Comparison of ENCODE assay signal across 23 cellular contexts in genomic region chr6:14811760-14812428, GRCh38.
A peak's percentile ranks its signal among the peaks of the same experiment; 100 is the strongest.
DNase-seq lines count a peak whose midpoint lies in the region; FAIRE-seq and TF ChIP-seq lines count a peak whose summit lies in the region.
"Had no signal": no experiment of that assay in that cellular context is flagged by ENCODE, and none has a peak within 500 bp of the region (broad histone marks: within the 10 kb centered on the region; RNA-seq: fewer than 3 reads in every experiment).

No MANE protein-coding gene starts in this region.

- DNase-seq in A172 (ENCODE audit: low spot score): peak; percentile 34
- peak; percentile 14 for DNase-seq in GM03348 (ENCODE audit: low spot score)
- peak; percentile 58 for DNase-seq in astrocyte of the spinal cord (ENCODE audit: low read depth, low spot score)
- DNase-seq in keratinocyte (ENCODE audit: low read depth, low spot score): no peak
- DNase-seq in frontal cortex (ENCODE audit: low spot score in 2 of 2): no peak
- DNase-seq in SJCRH30: no peak
- DNase-seq in neural progenitor cell (ENCODE audit: low spot score): no peak
- DNase-seq in DMS 273 treated with DMSO at 0.1 percent for 48 hours (lab: John Stamatoyannopoulos, UW): no peak
- DNase-seq: ACHN; activated CD4-positive, alpha-beta memory T cell treated with anti-CD3 and anti-CD28 coated beads, Interleukin-2, amount 10 ng/mL, durations not matched to agents 7 days and 5 days; activated naive CD4-positive, alpha-beta T cell treated with anti-CD3 and anti-CD28 coated beads for 36 hours; CD4-positive, alpha-beta T cell; effector memory CD8-positive, alpha-beta T cell; esophagus squamous epithelium; Kasumi-1; NCI-H1105 treated with DMSO at 0.1 percent for 48 hours; NCI-H2107; NCI-H510A treated with DMSO at 0.1 percent for 48 hours; RPMI8226; stimulated activated CD4-positive, alpha-beta T cell treated with anti-CD3 and anti-CD28 coated beads, Interleukin-15, amount 100 ng/mL, for 24 hours; T-helper 9 cell had no signal

- H3K9me1 ChIP-seq in keratinocyte (ENCODE audit: control insufficient read depth, extremely low read depth, insufficient read depth, low read length): no peaks in the 10 kb centered on the region

- H3K27me3 ChIP-seq in keratinocyte (ENCODE audit: control insufficient read depth, extremely low read depth, insufficient read depth, low read length) (no peaks in the 10 kb centered on the region), SJCRH30 (no peaks in the 10 kb centered on the region), neural progenitor cell (peaks cover 15% of the 10 kb centered on the region)
- H3K27me3 ChIP-seq: esophagus squamous epithelium had no signal

- H3K36me3 ChIP-seq in keratinocyte (ENCODE audit: control insufficient read depth in 2 of 2, extremely low read depth in 1 of 2, insufficient read depth in 2 of 2, low read length in 2 of 2): no peaks in the 10 kb centered on the region
- H3K36me3 ChIP-seq in SJCRH30: no peaks in the 10 kb centered on the region
- no peaks in the 10 kb centered on the region for H3K36me3 ChIP-seq in neural progenitor cell
- H3K36me3 ChIP-seq: esophagus squamous epithelium had no signal

- H3K27me3 Mint-ChIP-seq in neural progenitor cell (ENCODE audit: insufficient read depth, low read depth): peaks cover 9% of the 10 kb centered on the region
- H3K27me3 Mint-ChIP-seq: activated CD4-positive, alpha-beta memory T cell treated with anti-CD3 and anti-CD28 coated beads, Interleukin-2, amount 10 ng/mL, durations not matched to agents 7 days and 5 days; CD4-positive, alpha-beta T cell had no signal

- H3K9me3 ChIP-seq in keratinocyte (ENCODE audit: control insufficient read depth, low read depth, low read length): no peaks in the 10 kb centered on the region
- no peaks in the 10 kb centered on the region for H3K9me3 ChIP-seq in SJCRH30 (replicated peaks)
- H3K9me3 ChIP-seq in neural progenitor cell (ENCODE audit: low read depth): no peaks in the 10 kb centered on the region
- H3K9me3 ChIP-seq: esophagus squamous epithelium had no signal

- H3K9ac ChIP-seq in keratinocyte (ENCODE audit: control insufficient read depth, extremely low read depth, insufficient read depth, low read length) (no peak overlapping the region), neural progenitor cell (no peak overlapping the region)

- H3K4me1 Mint-ChIP-seq in neural progenitor cell: peaks cover 22% of the 10 kb centered on the region
- H3K4me1 Mint-ChIP-seq: activated CD4-positive, alpha-beta memory T cell treated with anti-CD3 and anti-CD28 coated beads, Interleukin-2, amount 10 ng/mL, durations not matched to agents 7 days and 5 days had no signal

- H3K4me1 ChIP-seq in keratinocyte (ENCODE audit: control insufficient read depth, extremely low read depth, insufficient read depth, low read length): no peaks in the 10 kb centered on the region
- no peaks in the 10 kb centered on the region for H3K4me1 ChIP-seq in SJCRH30
- peaks cover 20% of the 10 kb centered on the region for H3K4me1 ChIP-seq in neural progenitor cell

- in situ Hi-C loops in astrocyte of the spinal cord (cut with HindIII; ENCODE audit: low sequenced_read_pairs): no loop called here

- H2AFZ ChIP-seq in keratinocyte (ENCODE audit: control insufficient read depth, low read length): no peak overlapping the region
- no peak overlapping the region for H2AFZ ChIP-seq in neural progenitor cell (replicated peaks)

- H3K4me2 ChIP-seq in keratinocyte (ENCODE audit: control insufficient read depth, extremely low read depth, insufficient read depth, low read depth, low read length) (no peak overlapping the region), neural progenitor cell (no peak overlapping the region)

- no peaks in the 10 kb centered on the region for H4K20me1 ChIP-seq in keratinocyte (ENCODE audit: control insufficient read depth, extremely low read depth, insufficient read depth, low read length)
- H4K20me1 ChIP-seq in neural progenitor cell (ENCODE audit: low read depth): peaks cover 6% of the 10 kb centered on the region

- H3K79me2 ChIP-seq in keratinocyte (ENCODE audit: control insufficient read depth, insufficient read depth, low read length) (no peaks in the 10 kb centered on the region), neural progenitor cell (ENCODE audit: low read depth) (no peaks in the 10 kb centered on the region)

- dilution Hi-C loops in keratinocyte (cut with MboI; ENCODE audit: extremely low pct_ligation_motif_present, low sequenced_read_pairs): no loop called here

- FAIRE-seq in keratinocyte (lab: Jason Lieb, UNC) (peak; percentile 34), frontal cortex (lab: Jason Lieb, UNC) (no peak)
- FAIRE-seq: GM12891, GM19239 had no signal

- TF ChIP-seq CTCF in astrocyte of the spinal cord (IDR thresholded peaks at IDR 0.05; ENCODE audit: low read depth, low read length): no peak
- no peak for TF ChIP-seq CTCF in keratinocyte (optimal IDR thresholded peaks at IDR 0.05 in 1 of 3, IDR thresholded peaks at IDR 0.05 in 1 of 3, conservative IDR thresholded peaks at IDR 0.05 in 1 of 3; ENCODE audit: extremely low read depth in 1 of 3, insufficient read depth in 2 of 3, low read length in 3 of 3)
- TF ChIP-seq CTCF in neural progenitor cell (IDR thresholded peaks at IDR 0.05): no peak

- H3K4me3 ChIP-seq in astrocyte of the spinal cord (ENCODE audit: low read depth, low read length) (no peak overlapping the region), keratinocyte (ENCODE audit: control insufficient read depth in 2 of 3, extremely low read depth in 1 of 3, insufficient read depth in 2 of 3, low read depth in 1 of 3, low read length in 3 of 3) (no peak overlapping the region), SJCRH30 (no peak overlapping the region), neural progenitor cell (no peak overlapping the region)
- H3K4me3 ChIP-seq: esophagus squamous epithelium had no signal

- H3K9me3 Mint-ChIP-seq in neural progenitor cell: peaks cover 11% of the 10 kb centered on the region
- H3K9me3 Mint-ChIP-seq: effector memory CD8-positive, alpha-beta T cell had no signal

- no peak overlapping the region for H3K4me3 Mint-ChIP-seq in neural progenitor cell
- H3K4me3 Mint-ChIP-seq: activated CD4-positive, alpha-beta memory T cell treated with anti-CD3 and anti-CD28 coated beads, Interleukin-2, amount 10 ng/mL, durations not matched to agents 7 days and 5 days; activated naive CD4-positive, alpha-beta T cell treated with anti-CD3 and anti-CD28 coated beads for 36 hours; CD4-positive, alpha-beta T cell; effector memory CD8-positive, alpha-beta T cell had no signal

- H3K27ac ChIP-seq in keratinocyte (ENCODE audit: control insufficient read depth, insufficient read depth, low read length) (no peak overlapping the region), SJCRH30 (no peak overlapping the region), neural progenitor cell (no peak overlapping the region)
- H3K27ac ChIP-seq: esophagus squamous epithelium had no signal

- no peak overlapping the region for H3K27ac Mint-ChIP-seq in neural progenitor cell
- H3K27ac Mint-ChIP-seq: activated CD4-positive, alpha-beta memory T cell treated with anti-CD3 and anti-CD28 coated beads, Interleukin-2, amount 10 ng/mL, durations not matched to agents 7 days and 5 days; activated naive CD4-positive, alpha-beta T cell treated with anti-CD3 and anti-CD28 coated beads for 36 hours; CD4-positive, alpha-beta T cell; effector memory CD8-positive, alpha-beta T cell had no signal

- peaks cover 18% of the 10 kb centered on the region for H3F3A ChIP-seq in neural progenitor cell (ENCODE audit: low read depth)

- peaks cover 3% of the 10 kb centered on the region for H3K36me3 Mint-ChIP-seq in neural progenitor cell

Comparison
In these comparisons a context has a peak if more than half of its experiments do, and no peak if none do; other contexts are left out.
1. DNase-seq: peak in A172 (single experiment), GM03348 (single experiment) and astrocyte of the spinal cord (single experiment); none in keratinocyte (single experiment), frontal cortex (0 of 2), SJCRH30 (0 of 2), neural progenitor cell (single experiment) and DMS 273 treated with DMSO at 0.1 percent for 48 hours (single experiment).